In the genomic region with DNA sequence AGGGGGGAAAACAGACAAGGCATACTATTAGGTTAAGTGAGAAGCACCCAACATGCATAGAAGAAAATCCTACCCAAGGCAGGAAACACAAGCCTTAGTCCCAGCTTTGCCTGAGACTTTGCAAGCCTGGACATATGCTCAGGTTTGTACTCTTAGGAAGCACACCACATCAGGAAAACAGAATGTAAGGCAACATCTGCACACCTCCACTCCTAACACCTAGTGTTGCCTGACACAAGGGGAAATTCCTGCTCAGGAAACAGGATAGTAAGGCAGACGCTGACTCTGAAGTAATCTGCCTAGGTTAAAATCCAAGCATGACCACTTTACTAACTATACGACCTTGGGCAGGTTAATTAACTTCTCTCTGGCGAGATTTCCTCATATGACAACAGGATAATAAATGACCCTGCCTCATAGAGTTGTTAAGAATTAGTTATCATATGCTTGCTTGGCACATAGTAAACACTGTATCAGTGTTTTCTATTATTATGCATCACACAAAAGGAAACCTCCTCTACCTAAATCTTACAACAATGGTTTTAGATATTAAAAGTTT, we compare ENCODE assay signal across 20 cellular contexts.
DNase-seq lines count a peak whose midpoint lies in the region; ATAC-seq, FAIRE-seq and TF ChIP-seq lines count a peak whose summit lies in the region.
"Had no signal": no experiment of that assay in that cellular context is flagged by ENCODE, and none has a peak within 500 bp of the region (broad histone marks: within the 10 kb centered on the region; RNA-seq: fewer than 3 reads in every experiment).

No MANE protein-coding gene starts in this region.

- no peak for TF ChIP-seq CTCF in bronchial epithelial cell (IDR thresholded peaks at IDR 0.05; ENCODE audit: insufficient read depth, low read length, severe bottlenecking)
- TF ChIP-seq CTCF in foreskin keratinocyte (conservative IDR thresholded peaks at IDR 0.05) = no peak

- no peaks in the 10 kb centered on the region for H3K4me1 Mint-ChIP-seq in activated naive CD8-positive, alpha-beta T cell (ENCODE audit: low read depth)
- H3K4me1 Mint-ChIP-seq in activated naive CD8-positive, alpha-beta T cell treated with anti-CD3 and anti-CD28 coated beads, Interleukin-2, amount 50 U/mL, for 24 hours = peaks cover 2% of the 10 kb centered on the region

- H3K9me3 Mint-ChIP-seq in activated naive CD8-positive, alpha-beta T cell (ENCODE audit: low read depth) = no peaks in the 10 kb centered on the region
- no peaks in the 10 kb centered on the region for H3K9me3 Mint-ChIP-seq in activated naive CD8-positive, alpha-beta T cell treated with anti-CD3 and anti-CD28 coated beads, Interleukin-2, amount 50 U/mL, for 24 hours

- ATAC-seq in activated naive CD8-positive, alpha-beta T cell treated with anti-CD3 and anti-CD28 coated beads, Interleukin-2, amount 50 U/mL, for 24 hours = no peak
- peak; percentile 70 for ATAC-seq in foreskin keratinocyte
- ATAC-seq: GM12878, K562, Right ventricle myocardium inferior had no signal

- peak overlapping the region; percentile 28 for H3K27ac Mint-ChIP-seq in activated naive CD8-positive, alpha-beta T cell
- H3K27ac Mint-ChIP-seq in activated naive CD8-positive, alpha-beta T cell treated with anti-CD3 and anti-CD28 coated beads, Interleukin-2, amount 50 U/mL, for 24 hours = no peak overlapping the region

- peaks cover 20% of the 10 kb centered on the region for H3K36me3 Mint-ChIP-seq in activated naive CD8-positive, alpha-beta T cell
- peaks cover 33% of the 10 kb centered on the region for H3K36me3 Mint-ChIP-seq in activated naive CD8-positive, alpha-beta T cell treated with anti-CD3 and anti-CD28 coated beads, Interleukin-2, amount 50 U/mL, for 24 hours (ENCODE audit: low read depth)

- peaks cover 17% of the 10 kb centered on the region for H3K4me1 ChIP-seq in foreskin keratinocyte
- H3K4me1 ChIP-seq: BE2C had no signal

- H3K27me3 ChIP-seq in bronchial epithelial cell (ENCODE audit: control insufficient read depth, insufficient read depth, low read length) (no peaks in the 10 kb centered on the region), foreskin keratinocyte (no peaks in the 10 kb centered on the region)
- H3K27me3 ChIP-seq: BE2C, Peyer's patch had no signal

- FAIRE-seq in bronchial epithelial cell (lab: Jason Lieb, UNC) = no peak
- FAIRE-seq: GM12878, K562 had no signal

- H3K4me3 ChIP-seq in bronchial epithelial cell (ENCODE audit: low read depth, low read length) = no peak overlapping the region
- H3K4me3 ChIP-seq: GM12878, K562, Peyer's patch had no signal

- no peak for DNase-seq in activated naive CD8-positive, alpha-beta T cell treated with anti-CD3 and anti-CD28 coated beads, Interleukin-2, amount 50 U/mL, for 24 hours
- DNase-seq in bronchial epithelial cell (ENCODE audit: low read depth) (peak; percentile 42), foreskin keratinocyte (peak; percentile 64 to 76), HCEC 1CT (no peak), NCI-H1436 treated with DMSO at 0.1 percent for 48 hours (lab: John Stamatoyannopoulos, UW) (no peak)
- no peak for DNase-seq in stimulated activated CD4-positive, alpha-beta T cell treated with anti-CD3 and anti-CD28 coated beads, Interleukin-2, amount 100 ng/mL, for 24 hours
- DNase-seq in stimulated activated CD4-positive, alpha-beta T cell treated with anti-CD3 and anti-CD28 coated beads, Interleukin-4, amount 100 ng/mL, for 24 hours = no peak
- DNase-seq: BE2C; CD4-positive, CD25-positive, alpha-beta regulatory T cell; DMS53; EL; GOT3; NCI-H1092 treated with DMSO at 0.1 percent for 48 hours; NCI-H2081; NK-92 treated with Interleukin-12 subunit alpha and Interleukin-12 subunit beta, amount 100 ng/mL, for 24 hours; Peyer's patch had no signal

- H3K27me3 Mint-ChIP-seq in activated naive CD8-positive, alpha-beta T cell = no peaks in the 10 kb centered on the region
- no peaks in the 10 kb centered on the region for H3K27me3 Mint-ChIP-seq in activated naive CD8-positive, alpha-beta T cell treated with anti-CD3 and anti-CD28 coated beads, Interleukin-2, amount 50 U/mL, for 24 hours
- H3K27me3 Mint-ChIP-seq: CD4-positive, CD25-positive, alpha-beta regulatory T cell had no signal

- H3K27ac ChIP-seq in foreskin keratinocyte = no peak overlapping the region
- H3K27ac ChIP-seq: Peyer's patch had no signal

- H3K36me3 ChIP-seq in bronchial epithelial cell (ENCODE audit: control insufficient read depth, insufficient read depth, low read length) = peaks cover 5% of the 10 kb centered on the region
- H3K36me3 ChIP-seq: BE2C had no signal

- no peak overlapping the region for H3K4me3 Mint-ChIP-seq in activated naive CD8-positive, alpha-beta T cell
- no peak overlapping the region for H3K4me3 Mint-ChIP-seq in activated naive CD8-positive, alpha-beta T cell treated with anti-CD3 and anti-CD28 coated beads, Interleukin-2, amount 50 U/mL, for 24 hours
- H3K4me3 Mint-ChIP-seq: CD4-positive, CD25-positive, alpha-beta regulatory T cell had no signal

Comparison
In these comparisons a context has a peak if more than half of its experiments do, and no peak if none do; other contexts are left out.
1. DNase-seq: peak in bronchial epithelial cell (single experiment) and foreskin keratinocyte (2 of 2); none in activated naive CD8-positive, alpha-beta T cell treated with anti-CD3 and anti-CD28 coated beads, Interleukin-2, amount 50 U/mL, for 24 hours (single experiment), HCEC 1CT (single experiment), NCI-H1436 treated with DMSO at 0.1 percent for 48 hours (single experiment), stimulated activated CD4-positive, alpha-beta T cell treated with anti-CD3 and anti-CD28 coated beads, Interleukin-2, amount 100 ng/mL, for 24 hours (0 of 2) and stimulated activated CD4-positive, alpha-beta T cell treated with anti-CD3 and anti-CD28 coated beads, Interleukin-4, amount 100 ng/mL, for 24 hours (single experiment).